In genomic region chr12:57757771-57758170, GRCh38 we compare ENCODE assay signal across 26 cellular contexts.
"Had no signal": no experiment of that assay in that cellular context is flagged by ENCODE, and none has a peak within 500 bp of the region (broad histone marks: within the 10 kb centered on the region; RNA-seq: fewer than 3 reads in every experiment).

No MANE protein-coding gene starts in this region.

- H3K27ac Mint-ChIP-seq: effector memory CD8-positive, alpha-beta T cell; stimulated activated naive CD8-positive, alpha-beta T cell treated with anti-CD3 and anti-CD28 coated beads, Interleukin-15, Interleukin-2, amounts not matched to agents 100 ng/mL and 50 ng/mL, for 24 hours had no signal

- H3K9me3 ChIP-seq: esophagus squamous epithelium, heart right ventricle, left lung, psoas muscle, sigmoid colon, thoracic aorta, tibial nerve, upper lobe of left lung had no signal

- DNase-seq: cortex of kidney; effector memory CD8-positive, alpha-beta T cell; erythroblast; esophagus squamous epithelium; foreskin melanocyte; glutamatergic neuron; heart right ventricle; hippocampal formation; left cardiac atrium; left lung; mesendoderm; midbrain; naive thymus-derived CD4-positive, alpha-beta T cell; nucleus accumbens; ovary; posterior cingulate gyrus; psoas muscle; right cardiac atrium; sigmoid colon; stimulated activated CD4-positive, alpha-beta T cell treated with anti-CD3 and anti-CD28 coated beads, Interleukin-2, amount 100 ng/mL, for 24 hours; stimulated activated CD4-positive, alpha-beta T cell treated with anti-CD3 and anti-CD28 coated beads, Interleukin-4, amount 100 ng/mL, for 24 hours had no signal

- H3K27ac ChIP-seq: esophagus squamous epithelium, heart right ventricle, left lung, ovary, psoas muscle, sigmoid colon, thoracic aorta, tibial nerve, upper lobe of left lung had no signal

- H3K27me3 ChIP-seq: ovary, upper lobe of left lung had no signal

- H3K4me3 ChIP-seq: esophagus squamous epithelium, heart right ventricle, left lung, ovary, psoas muscle, sigmoid colon, thoracic aorta, tibial nerve, upper lobe of left lung had no signal

- ATAC-seq: effector memory CD8-positive, alpha-beta T cell; heart right ventricle; left cardiac atrium; left lung; naive thymus-derived CD4-positive, alpha-beta T cell; psoas muscle; right cardiac atrium; stimulated activated memory B cell treated with anti-CD40 and anti-IgM and Interleukin-4, amounts not matched to agents 10 μg/mL and 1 μg/mL and 100 μg/mL, for 72 hours had no signal

- H3K36me3 ChIP-seq: ovary had no signal

- H3K9me3 Mint-ChIP-seq: effector memory CD8-positive, alpha-beta T cell; stimulated activated memory B cell treated with anti-CD40 and anti-IgM and Interleukin-4, amounts not matched to agents 10 μg/mL and 1 μg/mL and 100 μg/mL, for 72 hours; stimulated activated naive CD8-positive, alpha-beta T cell treated with anti-CD3 and anti-CD28 coated beads, Interleukin-15, Interleukin-2, amounts not matched to agents 100 ng/mL and 50 ng/mL, for 24 hours had no signal

- H3K27me3 Mint-ChIP-seq: effector memory CD8-positive, alpha-beta T cell; stimulated activated memory B cell treated with anti-CD40 and anti-IgM and Interleukin-4, amounts not matched to agents 10 μg/mL and 1 μg/mL and 100 μg/mL, for 72 hours; stimulated activated naive CD8-positive, alpha-beta T cell treated with anti-CD3 and anti-CD28 coated beads, Interleukin-15, Interleukin-2, amounts not matched to agents 100 ng/mL and 50 ng/mL, for 24 hours had no signal

- H3K4me3 Mint-ChIP-seq: stimulated activated naive CD8-positive, alpha-beta T cell treated with anti-CD3 and anti-CD28 coated beads, Interleukin-15, Interleukin-2, amounts not matched to agents 100 ng/mL and 50 ng/mL, for 24 hours had no signal
